Comparison of ENCODE assay signal across 8 cellular contexts in genomic region chr17:58632324-58633314, GRCh38. TPM values are rescaled to one million over a fixed set of nuclear protein-coding genes. Genes with fewer than 3 reads are reported as not detected.
DNase-seq lines count a peak whose midpoint lies in the region; ATAC-seq and TF ChIP-seq lines count a peak whose summit lies in the region.

No MANE protein-coding gene starts in this region.

- peak in 1 of 10 experiments; percentile 9 for DNase-seq in CD4-positive, alpha-beta T cell
- peak; percentile 37 for DNase-seq in NOMO-1 treated with dmso at 0.1 percent for 144 hours (lab: John Stamatoyannopoulos, UW; ENCODE audit: unreplicated experiment)
- no peak for DNase-seq in effector memory CD8-positive, alpha-beta T cell
- DNase-seq in neural progenitor cell (ENCODE audit: low spot score): no peak
- DNase-seq in stimulated activated effector memory CD8-positive, alpha-beta T cell treated with anti-CD3 and anti-CD28 coated beads, Interleukin-12 subunit alpha, Interleukin-12 subunit beta, amount 100 ng/mL, for 72 hours (ENCODE audit: low spot score in 2 of 2): no peak
- DNase-seq in NCI-H1092 treated with DMSO at 0.1 percent for 48 hours (lab: John Stamatoyannopoulos, UW): no peak
- DNase-seq in posterior vena cava (ENCODE audit: low spot score): no peak

- H3K27ac ChIP-seq in CD4-positive, alpha-beta T cell (ENCODE audit: low read depth, low read length): no peak overlapping the region
- H3K27ac ChIP-seq in neural progenitor cell: peak overlapping the region; percentile 99

- no peaks in the 10 kb centered on the region for H3K27me3 Mint-ChIP-seq in CD4-positive, alpha-beta T cell
- H3K27me3 Mint-ChIP-seq in effector memory CD8-positive, alpha-beta T cell: no peaks in the 10 kb centered on the region
- H3K27me3 Mint-ChIP-seq in neural progenitor cell (ENCODE audit: insufficient read depth, low read depth): peaks cover 2% of the 10 kb centered on the region

- H3K9me3 Mint-ChIP-seq in CD4-positive, alpha-beta T cell: no peaks in the 10 kb centered on the region
- H3K9me3 Mint-ChIP-seq in effector memory CD8-positive, alpha-beta T cell: no peaks in the 10 kb centered on the region
- no peaks in the 10 kb centered on the region for H3K9me3 Mint-ChIP-seq in neural progenitor cell
- H3K9me3 Mint-ChIP-seq in stimulated activated effector memory CD8-positive, alpha-beta T cell treated with anti-CD3 and anti-CD28 coated beads, Interleukin-12 subunit alpha, Interleukin-12 subunit beta, amount 100 ng/mL, for 72 hours: no peaks in the 10 kb centered on the region

- peak overlapping the region; percentile 73 for H3K4me3 Mint-ChIP-seq in CD4-positive, alpha-beta T cell
- H3K4me3 Mint-ChIP-seq in effector memory CD8-positive, alpha-beta T cell: peak overlapping the region; percentile 40 to 55
- peak overlapping the region; percentile 27 for H3K4me3 Mint-ChIP-seq in neural progenitor cell
- H3K4me3 Mint-ChIP-seq in stimulated activated effector memory CD8-positive, alpha-beta T cell treated with anti-CD3 and anti-CD28 coated beads, Interleukin-12 subunit alpha, Interleukin-12 subunit beta, amount 100 ng/mL, for 72 hours: no peak overlapping the region

- TF ChIP-seq CTCF in CD4-positive, alpha-beta T cell (IDR thresholded peaks at IDR 0.05): no peak
- TF ChIP-seq CTCF in neural progenitor cell (IDR thresholded peaks at IDR 0.05): no peak

- ATAC-seq in CD4-positive, alpha-beta T cell (ENCODE audit: poor library complexity): no peak
- no peak for ATAC-seq in effector memory CD8-positive, alpha-beta T cell (replicated peaks)
- no peak for ATAC-seq in stimulated activated effector memory CD8-positive, alpha-beta T cell treated with anti-CD3 and anti-CD28 coated beads, Interleukin-12 subunit alpha, Interleukin-12 subunit beta, amount 100 ng/mL, for 72 hours
- no peak for ATAC-seq in HG03469 (IDR thresholded peaks at IDR 0.05; ENCODE audit: unreplicated experiment)

- H3K36me3 Mint-ChIP-seq in CD4-positive, alpha-beta T cell (ENCODE audit: low read depth): no peaks in the 10 kb centered on the region
- H3K36me3 Mint-ChIP-seq in effector memory CD8-positive, alpha-beta T cell (ENCODE audit: insufficient read depth): peaks cover 12% of the 10 kb centered on the region
- no peaks in the 10 kb centered on the region for H3K36me3 Mint-ChIP-seq in neural progenitor cell
- H3K36me3 Mint-ChIP-seq in stimulated activated effector memory CD8-positive, alpha-beta T cell treated with anti-CD3 and anti-CD28 coated beads, Interleukin-12 subunit alpha, Interleukin-12 subunit beta, amount 100 ng/mL, for 72 hours: no peaks in the 10 kb centered on the region

- H3K4me1 ChIP-seq in neural progenitor cell: no peaks in the 10 kb centered on the region

- H4K20me1 ChIP-seq in neural progenitor cell (ENCODE audit: low read depth): no peaks in the 10 kb centered on the region

- no peaks in the 10 kb centered on the region for H3K4me1 Mint-ChIP-seq in CD4-positive, alpha-beta T cell (ENCODE audit: low read depth)
- peaks cover 0 to 5% of the 10 kb centered on the region in 2 donors for H3K4me1 Mint-ChIP-seq in effector memory CD8-positive, alpha-beta T cell (ENCODE audit: low read depth in 2 of 2)
- H3K4me1 Mint-ChIP-seq in neural progenitor cell: peaks cover 4% of the 10 kb centered on the region
- H3K4me1 Mint-ChIP-seq in stimulated activated effector memory CD8-positive, alpha-beta T cell treated with anti-CD3 and anti-CD28 coated beads, Interleukin-12 subunit alpha, Interleukin-12 subunit beta, amount 100 ng/mL, for 72 hours: no peaks in the 10 kb centered on the region

- H3K36me3 ChIP-seq in neural progenitor cell: no peaks in the 10 kb centered on the region

- POLR2A ChIA-PET in CD4-positive, alpha-beta T cell (lab: Charles Lee): interaction anchor here (0.6 to 3.2 kb wide), 34 partner anchors 8 to 933 kb away, joined by 3 to 64 read pairs (median 4); partner anchors contain the start of genes DHX40, HSF5, MRPS23 and MTMR4

- no peaks in the 10 kb centered on the region for H3K9me3 ChIP-seq in CD4-positive, alpha-beta T cell (ENCODE audit: control insufficient read depth, low read length)
- H3K9me3 ChIP-seq in neural progenitor cell (ENCODE audit: low read depth): no peaks in the 10 kb centered on the region

- H2AFZ ChIP-seq in neural progenitor cell (replicated peaks): peak overlapping the region; percentile 74

- no peaks in the 10 kb centered on the region for H3K27me3 ChIP-seq in CD4-positive, alpha-beta T cell (ENCODE audit: control insufficient read depth, insufficient read depth, low read length)
- no peaks in the 10 kb centered on the region for H3K27me3 ChIP-seq in neural progenitor cell

- peak overlapping the region; percentile 79 for H3K4me2 ChIP-seq in neural progenitor cell

- no peaks in the 10 kb centered on the region for H3K79me2 ChIP-seq in neural progenitor cell (ENCODE audit: low read depth)

- intact Hi-C loops in CD4-positive, alpha-beta T cell (cut with DNase I, micrococcal nuclease): loop anchor here (1.0 to 10.0 kb wide), 6 partner anchors 27 to 935 kb away; partner anchors contain the start of genes DHX40 (in 1 of the 2) and TRIM37 (in 1 of the 2)
- intact Hi-C loops in posterior vena cava (cut with DNase I): no loop called here

- H3K27ac Mint-ChIP-seq in CD4-positive, alpha-beta T cell: no peak overlapping the region
- no peak overlapping the region for H3K27ac Mint-ChIP-seq in effector memory CD8-positive, alpha-beta T cell
- H3K27ac Mint-ChIP-seq in neural progenitor cell: no peak overlapping the region
- no peak overlapping the region for H3K27ac Mint-ChIP-seq in stimulated activated effector memory CD8-positive, alpha-beta T cell treated with anti-CD3 and anti-CD28 coated beads, Interleukin-12 subunit alpha, Interleukin-12 subunit beta, amount 100 ng/mL, for 72 hours

- peak overlapping the region; percentile 46 for H3K4me3 ChIP-seq in neural progenitor cell

- peaks cover 35% of the 10 kb centered on the region for H3F3A ChIP-seq in neural progenitor cell (ENCODE audit: low read depth)

- H3K9ac ChIP-seq in neural progenitor cell: peak overlapping the region; percentile 91

- CTCF ChIA-PET in CD4-positive, alpha-beta T cell (lab: Charles Lee): interaction anchor here (0.5 to 1.6 kb wide), 5 partner anchors 25 to 115 kb away, joined by 3 to 6 read pairs (median 4); no protein-coding TSS in a partner anchor

RNA-seq across cellular contexts. Expression of gene TEX14, which starts 59.2 kb away (rescaled TPM):
- total RNA-seq in CD4-positive, alpha-beta T cell: under 1 TPM; 0.47 to 0.66 TPM
- total RNA-seq in neural progenitor cell (ENCODE audit: low replicate concordance) (0.09 and 1.4 TPM in 2 replicates), posterior vena cava (under 1 TPM; 0.10 to 0.14 TPM)

RNA-seq across cellular contexts. Expression of gene RAD51C, which starts 59.8 kb away (rescaled TPM):
- total RNA-seq in CD4-positive, alpha-beta T cell: 10 to 100 TPM; 10.4 to 11.6 TPM
- 30.2 and 67.6 TPM in 2 replicates for total RNA-seq in neural progenitor cell (ENCODE audit: low replicate concordance)
- 10 to 100 TPM; 19.7 to 22.6 TPM for total RNA-seq in posterior vena cava

Comparison
In these comparisons a context has a peak if more than half of its experiments do, and no peak if none do; other contexts are left out.
1. intact Hi-C loops: an anchor here in CD4-positive, alpha-beta T cell (1.0 to 10.0 kb wide); none called in posterior vena cava.